In genomic region chrX:2761246-2761645, GRCh38 we compare ENCODE assay signal across 17 cellular contexts. TPM values are rescaled to one million over a fixed set of nuclear protein-coding genes. Genes with fewer than 3 reads are reported as not detected.
DNase-seq lines count a peak whose midpoint lies in the region; ATAC-seq and TF ChIP-seq lines count a peak whose summit lies in the region.
"Had no signal": no experiment of that assay in that cellular context is flagged by ENCODE, and none has a peak within 500 bp of the region (broad histone marks: within the 10 kb centered on the region; RNA-seq: fewer than 3 reads in every experiment).

No MANE protein-coding gene starts in this region.

- H3K4ac ChIP-seq in mesendoderm (ENCODE audit: low read depth, low read length) = no peak overlapping the region

- H3K27me3 ChIP-seq in mesendoderm (ENCODE audit: insufficient read depth, low read length, poor library complexity) (no peaks in the 10 kb centered on the region), osteoblast (ENCODE audit: insufficient read depth, low read length) (no peaks in the 10 kb centered on the region), smooth muscle cell (ENCODE audit: low read depth) (no peaks in the 10 kb centered on the region), ascending aorta (no peaks in the 10 kb centered on the region)
- H3K27me3 ChIP-seq: BLaER1 treated with 17β-estradiol and CSF1 and Interleukin-3, amounts not matched to agents 10 nM and 100 nM had no signal

- no peak for TF ChIP-seq CTCF in osteoblast (IDR thresholded peaks at IDR 0.05; ENCODE audit: extremely low read depth, low read depth, low read length)
- no peak for TF ChIP-seq CTCF in smooth muscle cell (IDR thresholded peaks at IDR 0.05; ENCODE audit: borderline replicate concordance, insufficient read depth, poor library complexity, severe bottlenecking)
- no peak for TF ChIP-seq CTCF in foreskin fibroblast (IDR thresholded peaks at IDR 0.05; ENCODE audit: low read depth, low read length)
- no peak for TF ChIP-seq CTCF in ascending aorta (IDR thresholded peaks at IDR 0.05)

- H4K20me1 ChIP-seq in osteoblast (ENCODE audit: insufficient read depth, low read length) (no peaks in the 10 kb centered on the region), smooth muscle cell (ENCODE audit: low read depth) (no peaks in the 10 kb centered on the region)
- H4K20me1 ChIP-seq: BLaER1 treated with 17β-estradiol and CSF1 and Interleukin-3, amounts not matched to agents 10 nM and 100 nM had no signal

- H3K4me3 ChIP-seq in SK-N-MC (no peak overlapping the region), mesendoderm (ENCODE audit: low read length) (no peak overlapping the region), osteoblast (ENCODE audit: insufficient read depth, low read length) (no peak overlapping the region), smooth muscle cell (no peak overlapping the region), foreskin fibroblast (ENCODE audit: low read depth in 1 of 2, low read length in 2 of 2) (no peak overlapping the region), ascending aorta (no peak overlapping the region)
- H3K4me3 ChIP-seq: BLaER1 treated with 17β-estradiol and CSF1 and Interleukin-3, amounts not matched to agents 10 nM and 100 nM; GM12878 had no signal

- no peaks in the 10 kb centered on the region for H3K4me1 ChIP-seq in mesendoderm (ENCODE audit: control insufficient read depth, low read depth, low read length)
- H3K4me1 ChIP-seq in osteoblast (ENCODE audit: insufficient read depth, low read length) = no peaks in the 10 kb centered on the region
- no peaks in the 10 kb centered on the region for H3K4me1 ChIP-seq in smooth muscle cell (ENCODE audit: low read depth)
- no peaks in the 10 kb centered on the region for H3K4me1 ChIP-seq in ascending aorta

- H3K4me2 ChIP-seq in mesendoderm (ENCODE audit: low read length) (no peak overlapping the region), osteoblast (ENCODE audit: insufficient read depth, low read length) (no peak overlapping the region), smooth muscle cell (no peak overlapping the region)
- H3K4me2 ChIP-seq: BLaER1 treated with 17β-estradiol and CSF1 and Interleukin-3, amounts not matched to agents 10 nM and 100 nM had no signal

- no peaks in the 10 kb centered on the region for H3K9me3 ChIP-seq in SK-N-MC (ENCODE audit: low read depth, low read length)
- no peaks in the 10 kb centered on the region for H3K9me3 ChIP-seq in osteoblast (ENCODE audit: low read depth, low read length)
- no peaks in the 10 kb centered on the region for H3K9me3 ChIP-seq in smooth muscle cell (replicated peaks; ENCODE audit: low read depth)
- no peaks in the 10 kb centered on the region for H3K9me3 ChIP-seq in ascending aorta

- no peak overlapping the region for H3K23ac ChIP-seq in mesendoderm (ENCODE audit: low read length)

- H2BK120ac ChIP-seq in mesendoderm (ENCODE audit: low read depth, low read length) = no peak overlapping the region

- H3K36me3 ChIP-seq in SK-N-MC (ENCODE audit: insufficient read depth, low read length) (no peaks in the 10 kb centered on the region), mesendoderm (ENCODE audit: control insufficient read depth, insufficient read depth, low read length) (no peaks in the 10 kb centered on the region), osteoblast (ENCODE audit: insufficient read depth, low read length) (no peaks in the 10 kb centered on the region), smooth muscle cell (ENCODE audit: low read depth) (no peaks in the 10 kb centered on the region), ascending aorta (no peaks in the 10 kb centered on the region)
- H3K36me3 ChIP-seq: BLaER1 treated with 17β-estradiol and CSF1 and Interleukin-3, amounts not matched to agents 10 nM and 100 nM had no signal

- H3K79me1 ChIP-seq in mesendoderm (ENCODE audit: low read length) = no peaks in the 10 kb centered on the region

- ATAC-seq in GM21723 (IDR thresholded peaks at IDR 0.05; ENCODE audit: unreplicated experiment) = no peak
- ATAC-seq: CD8-positive, alpha-beta T cell; GM12878 had no signal

- no peak overlapping the region for H4K5ac ChIP-seq in mesendoderm (ENCODE audit: low read length)

- H2AFZ ChIP-seq in osteoblast (ENCODE audit: low read length) (no peak overlapping the region), smooth muscle cell (ENCODE audit: low read depth) (no peak overlapping the region)

- peak overlapping the region; percentile 87 for H3K27ac ChIP-seq in SK-N-MC
- no peak overlapping the region for H3K27ac ChIP-seq in mesendoderm (ENCODE audit: low read depth, low read length)
- no peak overlapping the region for H3K27ac ChIP-seq in osteoblast (ENCODE audit: low read depth, low read length)
- H3K27ac ChIP-seq in smooth muscle cell (ENCODE audit: low read depth) = peak overlapping the region; percentile 36
- H3K27ac ChIP-seq in ascending aorta = no peak overlapping the region
- H3K27ac ChIP-seq: BLaER1 treated with 17β-estradiol and CSF1 and Interleukin-3, amounts not matched to agents 10 nM and 100 nM had no signal

- no peak overlapping the region for H2BK5ac ChIP-seq in mesendoderm (ENCODE audit: low read length)

- no peak overlapping the region for H3K56ac ChIP-seq in mesendoderm (ENCODE audit: low read length)

- H4K8ac ChIP-seq in mesendoderm (ENCODE audit: low read depth, low read length) = no peak overlapping the region

- H3K79me2 ChIP-seq in mesendoderm (ENCODE audit: control insufficient read depth, insufficient read depth, low read length) (no peaks in the 10 kb centered on the region), osteoblast (ENCODE audit: insufficient read depth, low read length) (no peaks in the 10 kb centered on the region), smooth muscle cell (ENCODE audit: low read depth) (no peaks in the 10 kb centered on the region)

- H3K18ac ChIP-seq in mesendoderm (ENCODE audit: low read length) = no peak overlapping the region

- no peaks in the 10 kb centered on the region for H3F3A ChIP-seq in smooth muscle cell (ENCODE audit: low read depth)

- intact Hi-C loops in ascending aorta (cut with DNase I) = no loop called here

- H2AK5ac ChIP-seq in mesendoderm (ENCODE audit: low read length) = peak overlapping the region; percentile 74

- H3K9ac ChIP-seq in SK-N-MC (ENCODE audit: insufficient read length) = no peak overlapping the region
- H3K9ac ChIP-seq in mesendoderm (ENCODE audit: low read length) = no peak overlapping the region
- no peak overlapping the region for H3K9ac ChIP-seq in smooth muscle cell (ENCODE audit: low read depth)
- H3K9ac ChIP-seq: BLaER1 treated with 17β-estradiol and CSF1 and Interleukin-3, amounts not matched to agents 10 nM and 100 nM had no signal

- no peak overlapping the region for H2BK15ac ChIP-seq in mesendoderm (replicated peaks; ENCODE audit: low read depth)

- WGBS in mesendoderm (ENCODE audit: extremely low coverage, insufficient coverage, low lambda C conversion rate) = no CpG with 5 or more reads among the region's 2 CpGs
- 53% methylated on average over 2 of the region's 2 CpGs for WGBS in smooth muscle cell (ENCODE audit: low lambda C conversion rate)

- DNase-seq in SK-N-MC (ENCODE audit: low read depth, low spot score) (no peak), mesendoderm (no peak), osteoblast (ENCODE audit: insufficient read length, low spot score, missing footprints) (peak; percentile 48), smooth muscle cell (lab: John Stamatoyannopoulos, UW; ENCODE audit: unreplicated experiment) (no peak), foreskin fibroblast (no peak), ascending aorta (ENCODE audit: low spot score in 2 of 2) (no peak)
- DNase-seq: Calu3; CD8-positive, alpha-beta T cell; DMS79 treated with DMSO at 0.1 percent for 48 hours; GF-D8; H9 had no signal

RNA-seq across cellular contexts. Expression of gene XG, which starts 9.4 kb away (rescaled TPM):
- 0.27 TPM for polyA plus RNA-seq in mesendoderm (2013, experiment 1 of 2)
- polyA plus RNA-seq in mesendoderm (2013, experiment 2 of 2) = 0.17 TPM
- total RNA-seq in osteoblast (3.2 and 4.0 TPM in 2 replicates), smooth muscle cell (1.1 and 2.6 TPM in 2 replicates), ascending aorta (1.3 TPM)
- polyA plus RNA-seq in smooth muscle cell = 1.3 and 3.6 TPM in 2 replicates
- total RNA-seq: A172; B cell; Calu3; CD8-positive, alpha-beta T cell; GM12878; HepG2 had no signal
- polyA plus RNA-seq: GM12878, HepG2 had no signal

Comparison
In these comparisons a context has a peak if more than half of its experiments do, and no peak if none do; other contexts are left out.
1. H3K27ac ChIP-seq: peak in SK-N-MC (single experiment) and smooth muscle cell (single experiment); none in mesendoderm (single experiment), osteoblast (single experiment) and ascending aorta (0 of 2).